8 cellular contexts compared by ENCODE assay signal in the genomic region with DNA sequence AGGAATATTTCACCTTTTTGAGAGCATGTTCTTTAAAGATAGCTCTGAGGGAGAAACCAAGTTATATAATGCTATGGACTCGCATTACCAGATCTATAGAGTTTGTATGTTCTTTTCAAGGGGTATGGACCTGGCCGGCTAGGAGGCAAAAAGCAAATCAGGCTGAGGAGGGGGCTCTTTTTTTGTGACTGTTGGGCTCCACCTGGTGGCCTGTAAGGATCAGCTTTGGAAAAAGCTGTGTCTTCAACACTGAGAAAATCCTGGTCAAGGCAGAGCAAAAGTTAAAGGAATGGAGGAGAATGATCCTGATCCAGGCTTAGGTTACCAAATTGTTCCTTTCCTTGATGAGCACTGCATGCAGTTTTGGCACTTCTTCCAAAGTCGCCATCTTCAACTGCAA.
A peak's percentile ranks its signal among the peaks of the same experiment; 100 is the strongest.
DNase-seq lines count a peak whose midpoint lies in the region; ATAC-seq and TF ChIP-seq lines count a peak whose summit lies in the region.

No MANE protein-coding gene starts in this region.

- no peaks in the 10 kb centered on the region for H3K9me3 ChIP-seq in thoracic aorta

- no peak for ATAC-seq in thoracic aorta (ENCODE audit: insufficient number of reproducible peaks, low FRiP score, low read depth)
- no peak for ATAC-seq in GM19328 (IDR thresholded peaks at IDR 0.05; ENCODE audit: unreplicated experiment)
- no peak for ATAC-seq in GM18907 (IDR thresholded peaks at IDR 0.05; ENCODE audit: unreplicated experiment)

- no peak overlapping the region for H3K4me3 Mint-ChIP-seq in brain

- no peak overlapping the region for H3K27ac Mint-ChIP-seq in brain

- no peaks in the 10 kb centered on the region for H3K4me1 ChIP-seq in thoracic aorta (ENCODE audit: control insufficient read depth in 1 of 2, low read depth in 2 of 2)

- TF ChIP-seq CTCF in AG04449 (IDR thresholded peaks at IDR 0.05; ENCODE audit: insufficient read depth, low read length, missing control alignments) = peak; percentile 58
- peak; percentile 69 for TF ChIP-seq CTCF in GM12872 (IDR thresholded peaks at IDR 0.05; ENCODE audit: insufficient read depth, low read depth, low read length)
- TF ChIP-seq CTCF in brain (conservative IDR thresholded peaks at IDR 0.05) = peak; percentile 80 to 82
- TF ChIP-seq CTCF in thoracic aorta (IDR thresholded peaks at IDR 0.05) = peak; percentile 38

- no peak overlapping the region for H3K27ac ChIP-seq in thoracic aorta

- CTCF ChIA-PET in AG04449 (lab: Yijun Ruan, JAX) = interaction anchor here (1.2 to 7.0 kb wide), 13 partner anchors 16 to 241 kb away, joined by 3 to 107 read pairs (median 6); a partner anchor contains a TSS

- H3K4me3 ChIP-seq in AG04449 (ENCODE audit: low read depth, low read length) (no peak overlapping the region), thoracic aorta (no peak overlapping the region)

- peaks cover 27% of the 10 kb centered on the region for H3K36me3 Mint-ChIP-seq in brain

- H3K27me3 ChIP-seq in thoracic aorta (replicated peaks; ENCODE audit: insufficient read depth) = no peaks in the 10 kb centered on the region

- H3K4me1 Mint-ChIP-seq in brain = peaks cover 6% of the 10 kb centered on the region

- no peaks in the 10 kb centered on the region for H3K36me3 ChIP-seq in thoracic aorta

- DNase-seq in AG04449 (ENCODE audit: low read depth, low spot score) = no peak
- DNase-seq in NCI-H69 (lab: John Stamatoyannopoulos, UW) = peak; percentile 46
- DNase-seq in left kidney (ENCODE audit: low read depth, low spot score) = peak; percentile 70
- DNase-seq in thoracic aorta (ENCODE audit: low spot score) = no peak

- POLR2A ChIA-PET in AG04449 (lab: Yijun Ruan, JAX) = no interaction called here

- no peaks in the 10 kb centered on the region for H3K27me3 Mint-ChIP-seq in brain

- H3K9me3 Mint-ChIP-seq in brain = peaks cover 0 to 3% (median 0%) of the 10 kb centered on the region in 5 experiments

Comparison
In these comparisons a context has a peak if more than half of its experiments do, and no peak if none do; other contexts are left out.
1. DNase-seq: peak in NCI-H69 (single experiment) and left kidney (single experiment); none in AG04449 (single experiment) and thoracic aorta (single experiment).
2. Peak in every context shown above with its lines, with median percentiles within 50 percentile points of each other: CTCF ChIP-seq.